ENCODE assay signal across 1 cellular context in genomic region chr19:3382460-3383100, GRCh38.
TF ChIP-seq lines count a peak whose summit lies in the region.

No MANE protein-coding gene starts in this region.

TF ChIP-seq in IMR-90, 13 proteins besides CTCF, POLR2A, EP300 and RAD21 (continued from another document):
- TF ChIP-seq MXI1 (IDR thresholded peaks at IDR 0.05; ENCODE audit: borderline replicate concordance, low read depth, low read length) (no peak), RFX5 (IDR thresholded peaks at IDR 0.05; ENCODE audit: low read depth, low read length) (no peak), RCOR1 (IDR thresholded peaks at IDR 0.05; ENCODE audit: insufficient replicate concordance, low read length) (no peak)
